Comparison of ENCODE assay signal across 12 cellular contexts in the genomic region with DNA sequence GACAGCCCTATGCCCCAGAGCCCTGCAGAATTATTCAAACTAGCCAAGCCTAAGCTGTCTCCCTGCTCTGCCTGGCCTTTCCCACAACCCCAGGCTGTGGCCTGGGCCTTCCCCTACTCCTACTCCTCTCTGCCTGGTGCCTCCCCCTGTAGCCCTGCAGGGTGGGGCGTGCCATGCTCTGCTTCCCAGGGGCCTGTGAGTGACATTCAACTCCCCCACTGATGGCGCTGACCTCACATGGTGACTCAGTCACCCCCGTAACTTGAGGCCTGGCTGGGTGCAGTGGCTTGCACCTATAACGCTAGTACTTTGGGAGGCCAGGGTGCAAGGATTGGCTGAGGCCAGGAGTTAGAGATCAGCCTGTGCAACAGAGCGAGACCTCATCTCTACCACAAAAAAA.
DNase-seq lines count a peak whose midpoint lies in the region; ATAC-seq, FAIRE-seq and TF ChIP-seq lines count a peak whose summit lies in the region.
"Had no signal": no experiment of that assay in that cellular context is flagged by ENCODE, and none has a peak within 500 bp of the region (broad histone marks: within the 10 kb centered on the region; RNA-seq: fewer than 3 reads in every experiment).

No MANE protein-coding gene starts in this region.

- ATAC-seq in CD8-positive, alpha-beta T cell, result no peak
- no peak for ATAC-seq in GM18858 (IDR thresholded peaks at IDR 0.05; ENCODE audit: unreplicated experiment)

- FAIRE-seq in GM12891 (lab: Jason Lieb, UNC), result peak; percentile 20

- no peak for TF ChIP-seq POLR2A in GM12891 (IDR thresholded peaks at IDR 0.05; ENCODE audit: low read depth, low read length)

- CTCF ChIA-PET in CD8-positive, alpha-beta T cell (lab: Charles Lee), result no interaction called here

- POLR2A ChIA-PET in CD8-positive, alpha-beta T cell (lab: Charles Lee), result no interaction called here

- no peaks in the 10 kb centered on the region for H3K36me3 Mint-ChIP-seq in CD8-positive, alpha-beta T cell

- no peaks in the 10 kb centered on the region for H3K36me3 ChIP-seq in CD8-positive, alpha-beta T cell (ENCODE audit: insufficient read depth, low read length)
- H3K36me3 ChIP-seq: sigmoid colon had no signal

- H3K27ac ChIP-seq in CD8-positive, alpha-beta T cell (ENCODE audit: low read depth, low read length), result no peak overlapping the region
- H3K27ac ChIP-seq: sigmoid colon had no signal

- no peak overlapping the region for H3K4me3 ChIP-seq in CD8-positive, alpha-beta T cell (ENCODE audit: low read depth, low read length)
- no peak overlapping the region for H3K4me3 ChIP-seq in fibroblast of mammary gland (ENCODE audit: control insufficient read depth, low read depth, low read length)
- H3K4me3 ChIP-seq: sigmoid colon had no signal

- no peak for TF ChIP-seq CTCF in CD8-positive, alpha-beta T cell (IDR thresholded peaks at IDR 0.05)
- TF ChIP-seq CTCF in fibroblast of mammary gland (conservative IDR thresholded peaks at IDR 0.05; ENCODE audit: control insufficient read depth, insufficient read depth, low read depth, low read length), result no peak

- no peaks in the 10 kb centered on the region for H3K27me3 ChIP-seq in CD8-positive, alpha-beta T cell (ENCODE audit: insufficient read depth, low read length)

- no peak for DNase-seq in CD8-positive, alpha-beta T cell
- DNase-seq in GM12891 (ENCODE audit: insufficient read length, low spot score) (no peak), HK-2 (ENCODE audit: unreplicated experiment) (peak; percentile 97), fibroblast of mammary gland (ENCODE audit: low read depth) (peak; percentile 3), ecto neural progenitor cell (ENCODE audit: low spot score) (no peak), occipital lobe (lab: John Stamatoyannopoulos, UW) (no peak)
- no peak for DNase-seq in effector CD8-positive, alpha-beta T cell (lab: John Stamatoyannopoulos, UW)
- DNase-seq: cerebellar nuclear complex, sigmoid colon, T1000 had no signal

- no peaks in the 10 kb centered on the region for H3K9me3 ChIP-seq in CD8-positive, alpha-beta T cell (ENCODE audit: low read length)
- H3K9me3 ChIP-seq: sigmoid colon had no signal

- H3K4me1 Mint-ChIP-seq in CD8-positive, alpha-beta T cell (ENCODE audit: low read depth), result no peaks in the 10 kb centered on the region

- no peaks in the 10 kb centered on the region for H3K27me3 Mint-ChIP-seq in CD8-positive, alpha-beta T cell (ENCODE audit: low read depth)

- H3K27ac Mint-ChIP-seq in CD8-positive, alpha-beta T cell, result peak overlapping the region; percentile 45
- H3K27ac Mint-ChIP-seq: activated T-helper 2 cell treated with anti-CD3 and anti-CD28 coated beads, Interferon-gamma antibody, Interleukin-2, Interleukin-4, amounts not matched to agents 10 μg/mL and 5 μg/mL and 100 μg/mL, durations not matched to agents 14 hours and 24 hours and 36 hours had no signal

- no peaks in the 10 kb centered on the region for H3K9me3 Mint-ChIP-seq in CD8-positive, alpha-beta T cell
- H3K9me3 Mint-ChIP-seq: activated T-helper 2 cell treated with anti-CD3 and anti-CD28 coated beads, Interferon-gamma antibody, Interleukin-2, Interleukin-4, amounts not matched to agents 10 μg/mL and 5 μg/mL and 100 μg/mL, durations not matched to agents 14 hours and 24 hours and 36 hours had no signal

- no peak overlapping the region for H3K4me3 Mint-ChIP-seq in CD8-positive, alpha-beta T cell

- H3K4me1 ChIP-seq in CD8-positive, alpha-beta T cell (ENCODE audit: insufficient read depth, low read length), result no peaks in the 10 kb centered on the region
- H3K4me1 ChIP-seq: sigmoid colon had no signal

- intact Hi-C loops in CD8-positive, alpha-beta T cell (cut with DNase I, micrococcal nuclease), result no loop called here

TF ChIP-seq in GM12891, 5 proteins besides CTCF, POLR2A, EP300 and RAD21:
- TF ChIP-seq POU2F2 (IDR thresholded peaks at IDR 0.05; ENCODE audit: low read depth, low read length) (no peak), TAF1 (IDR thresholded peaks at IDR 0.05; ENCODE audit: low read depth, low read length) (no peak), POLR2AphosphoS5 (IDR thresholded peaks at IDR 0.05; ENCODE audit: low read depth, low read length) (no peak), SPI1 (IDR thresholded peaks at IDR 0.05; ENCODE audit: low read depth, low read length) (no peak), PAX5 (IDR thresholded peaks at IDR 0.05; ENCODE audit: insufficient read depth, low read length, severe bottlenecking) (no peak)

Comparison
In these comparisons a context has a peak if more than half of its experiments do, and no peak if none do; other contexts are left out.
1. DNase-seq: peak in HK-2 (single experiment) and fibroblast of mammary gland (single experiment); none in CD8-positive, alpha-beta T cell (0 of 7), GM12891 (single experiment), ecto neural progenitor cell (single experiment), occipital lobe (single experiment) and effector CD8-positive, alpha-beta T cell (single experiment).